Comparison of ENCODE assay signal across 23 cellular contexts in the genomic region with DNA sequence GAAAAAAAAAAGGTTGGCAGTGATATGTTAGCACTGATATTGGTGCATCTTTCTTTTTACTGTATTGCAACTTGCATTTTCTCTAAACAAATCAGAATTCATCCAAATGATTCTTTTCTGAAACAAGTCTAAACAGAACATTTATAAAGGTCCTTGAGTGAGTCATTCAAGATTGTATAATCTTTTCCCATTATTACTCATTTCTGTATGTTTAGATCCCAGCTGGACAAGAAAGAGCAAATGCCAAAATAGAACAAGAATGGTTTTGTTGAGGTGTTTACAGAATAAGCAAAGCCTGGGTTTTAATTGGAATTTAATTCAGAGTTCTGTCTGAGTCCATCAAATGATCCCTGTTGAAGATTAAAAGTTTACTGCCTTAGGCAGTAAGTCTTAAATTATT.
A peak's percentile ranks its signal among the peaks of the same experiment; 100 is the strongest.
DNase-seq lines count a peak whose midpoint lies in the region; ATAC-seq and TF ChIP-seq lines count a peak whose summit lies in the region.
"Had no signal": no experiment of that assay in that cellular context is flagged by ENCODE, and none has a peak within 500 bp of the region (broad histone marks: within the 10 kb centered on the region; RNA-seq: fewer than 3 reads in every experiment).

No MANE protein-coding gene starts in this region.

- no peaks in the 10 kb centered on the region for H3K79me2 ChIP-seq in GM23248 (ENCODE audit: insufficient read depth)
- H3K79me2 ChIP-seq: parathyroid adenoma had no signal

- DNase-seq in GM23248 (peak; percentile 65), RWPE2 (ENCODE audit: low spot score) (no peak), epithelial cell of prostate (ENCODE audit: low read depth, low spot score) (peak; percentile 41), renal cortical epithelial cell (ENCODE audit: low read depth) (peak; percentile 34), omental fat pad (ENCODE audit: low spot score) (no peak), vagina (ENCODE audit: extremely low spot score in 2 of 2) (no peak), uterus (no peak)
- DNase-seq: activated B cell treated with CpG ODN at 0.5 μM for 24 hours; activated CD8-positive, alpha-beta memory T cell treated with anti-CD3 and anti-CD28 coated beads for 24 hours; activated naive CD8-positive, alpha-beta T cell treated with anti-CD3 and anti-CD28 coated beads, Interleukin-2, amount 10 ng/mL, durations not matched to agents 7 days and 5 days; DMS 273 treated with DMSO at 0.1 percent for 48 hours; effector memory CD8-positive, alpha-beta T cell; immature natural killer cell; KG1; naive thymus-derived CD4-positive, alpha-beta T cell; NCI-H1105 treated with DMSO at 0.1 percent for 48 hours had no signal

- H3K9me3 ChIP-seq in GM23248 (ENCODE audit: low read depth) (no peaks in the 10 kb centered on the region), RWPE2 (ENCODE audit: severe bottlenecking) (peaks cover 7% of the 10 kb centered on the region), vagina (no peaks in the 10 kb centered on the region), uterus (no peaks in the 10 kb centered on the region)
- H3K9me3 ChIP-seq: BLaER1 had no signal

- H3K4me1 ChIP-seq in GM23248 (ENCODE audit: insufficient read depth), result peaks cover 48% of the 10 kb centered on the region
- H3K4me1 ChIP-seq in RWPE2 (ENCODE audit: insufficient read depth, poor library complexity, severe bottlenecking), result peaks cover 9% of the 10 kb centered on the region
- H3K4me1 ChIP-seq in vagina, result no peaks in the 10 kb centered on the region
- no peaks in the 10 kb centered on the region for H3K4me1 ChIP-seq in uterus
- H3K4me1 ChIP-seq: BLaER1, parathyroid adenoma had no signal

- in situ Hi-C loops in GM23248 (cut with MboI), result no loop called here

- H3K4me2 ChIP-seq in GM23248 (ENCODE audit: unreplicated experiment), result peak overlapping the region; percentile 22
- H3K4me2 ChIP-seq: BLaER1 had no signal

- no peak overlapping the region for H2AFZ ChIP-seq in GM23248
- H2AFZ ChIP-seq: parathyroid adenoma had no signal

- no peaks in the 10 kb centered on the region for H3K27me3 ChIP-seq in GM23248 (replicated peaks; ENCODE audit: insufficient read depth)
- no peaks in the 10 kb centered on the region for H3K27me3 ChIP-seq in RWPE2 (ENCODE audit: insufficient read depth, poor library complexity, severe bottlenecking)
- no peaks in the 10 kb centered on the region for H3K27me3 ChIP-seq in vagina
- no peaks in the 10 kb centered on the region for H3K27me3 ChIP-seq in uterus
- H3K27me3 ChIP-seq: BLaER1 had no signal

- ATAC-seq in RWPE2 (ENCODE audit: low read depth), result peak; percentile 76
- ATAC-seq in omental fat pad (ENCODE audit: low FRiP score), result no peak
- no peak for ATAC-seq in HG02973 (IDR thresholded peaks at IDR 0.05; ENCODE audit: unreplicated experiment)
- ATAC-seq: effector memory CD8-positive, alpha-beta T cell; naive thymus-derived CD4-positive, alpha-beta T cell; Right ventricle myocardium inferior; stimulated activated effector memory CD8-positive, alpha-beta T cell treated with anti-CD3 and anti-CD28 coated beads, Interleukin-12 subunit alpha, Interleukin-12 subunit beta, amount 100 ng/mL, for 72 hours had no signal

- H4K20me1 ChIP-seq in GM23248 (ENCODE audit: insufficient read depth), result no peaks in the 10 kb centered on the region
- H4K20me1 ChIP-seq: BLaER1 had no signal

- no peaks in the 10 kb centered on the region; the same call in 1 of the 2 replicates for H3K9me2 ChIP-seq in GM23248 (ENCODE audit: insufficient read depth)

- H3K36me3 ChIP-seq in GM23248 (ENCODE audit: low read depth), result peaks cover 29% of the 10 kb centered on the region
- H3K36me3 ChIP-seq in RWPE2 (ENCODE audit: low read depth), result no peaks in the 10 kb centered on the region
- H3K36me3 ChIP-seq in vagina, result no peaks in the 10 kb centered on the region
- no peaks in the 10 kb centered on the region for H3K36me3 ChIP-seq in uterus
- H3K36me3 ChIP-seq: BLaER1 had no signal

- TF ChIP-seq POLR2A in vagina (IDR thresholded peaks at IDR 0.05), result no peak
- no peak for TF ChIP-seq POLR2A in uterus (IDR thresholded peaks at IDR 0.05)

- peak overlapping the region; percentile 26 for H3K27ac ChIP-seq in GM23248
- H3K27ac ChIP-seq in RWPE2 (ENCODE audit: poor library complexity, severe bottlenecking), result no peak overlapping the region
- H3K27ac ChIP-seq in epithelial cell of prostate, result peak overlapping the region; percentile 7
- no peak overlapping the region for H3K27ac ChIP-seq in vagina
- H3K27ac ChIP-seq in uterus, result no peak overlapping the region
- H3K27ac ChIP-seq: BLaER1, HL-60, parathyroid adenoma had no signal

- H3K4me3 ChIP-seq in GM23248 (no peak overlapping the region), RWPE2 (ENCODE audit: severe bottlenecking) (no peak overlapping the region), vagina (no peak overlapping the region), uterus (no peak overlapping the region)
- H3K4me3 ChIP-seq: BLaER1, lung had no signal

- peaks cover 42% of the 10 kb centered on the region for H3F3A ChIP-seq in GM23248 (ENCODE audit: insufficient read depth)

- TF ChIP-seq CTCF in RWPE2 (IDR thresholded peaks at IDR 0.05; ENCODE audit: poor library complexity, severe bottlenecking) (no peak), omental fat pad (IDR thresholded peaks at IDR 0.05) (no peak), vagina (IDR thresholded peaks at IDR 0.05) (no peak), uterus (IDR thresholded peaks at IDR 0.05) (no peak)

- intact Hi-C loops in vagina (cut with DNase I) (no loop called here), uterus (cut with DNase I; ENCODE audit: low total_unique reads) (no loop called here)

- H3K9ac ChIP-seq in GM23248, result no peak overlapping the region
- H3K9ac ChIP-seq: BLaER1, parathyroid adenoma had no signal

Comparison
In these comparisons a context has a peak if more than half of its experiments do, and no peak if none do; other contexts are left out.
1. DNase-seq: peak in GM23248 (single experiment), epithelial cell of prostate (single experiment) and renal cortical epithelial cell (single experiment); none in RWPE2 (single experiment), omental fat pad (single experiment), vagina (0 of 2) and uterus (0 of 2).
2. H3K27ac ChIP-seq: peak in GM23248 (single experiment) and epithelial cell of prostate (single experiment); none in RWPE2 (single experiment), vagina (single experiment) and uterus (0 of 2).